Comparison of ENCODE assay signal across 9 cellular contexts in genomic region chr5:151451626-151452520, GRCh38. TPM values are rescaled to one million over a fixed set of nuclear protein-coding genes. Genes with fewer than 3 reads are reported as not detected.
DNase-seq lines count a peak whose midpoint lies in the region; ATAC-seq and TF ChIP-seq lines count a peak whose summit lies in the region.
"Had no signal": no experiment of that assay in that cellular context is flagged by ENCODE, and none has a peak within 500 bp of the region (broad histone marks: within the 10 kb centered on the region; RNA-seq: fewer than 3 reads in every experiment).

No MANE protein-coding gene starts in this region.

- peak; percentile 34 for DNase-seq in adipocyte (ENCODE audit: low read depth)
- DNase-seq in activated gamma-delta T cell (lab: John Stamatoyannopoulos, UW), result no peak
- DNase-seq in SKM-1 treated with dmso at 0.1 percent for 144 hours (lab: John Stamatoyannopoulos, UW; ENCODE audit: unreplicated experiment), result no peak
- DNase-seq in amygdala (lab: John Stamatoyannopoulos, UW), result no peak
- DNase-seq in natural killer cell, result no peak

- no peaks in the 10 kb centered on the region for H3K9me3 Mint-ChIP-seq in stimulated activated memory B cell treated with anti-CD40 and anti-IgM and Interleukin-4, amounts not matched to agents 10 μg/mL and 1 μg/mL and 100 μg/mL, for 72 hours
- no peaks in the 10 kb centered on the region for H3K9me3 Mint-ChIP-seq in natural killer cell

- no peaks in the 10 kb centered on the region for H3K36me3 ChIP-seq in adipocyte (ENCODE audit: control insufficient read depth, insufficient read depth, low read length, severe bottlenecking)
- H3K36me3 ChIP-seq: right atrium auricular region had no signal

- H3K36me3 Mint-ChIP-seq in stimulated activated memory B cell treated with anti-CD40 and anti-IgM and Interleukin-4, amounts not matched to agents 10 μg/mL and 1 μg/mL and 100 μg/mL, for 72 hours, result peaks cover 12% of the 10 kb centered on the region
- H3K36me3 Mint-ChIP-seq in natural killer cell, result no peaks in the 10 kb centered on the region

- intact Hi-C loops in natural killer cell (cut with micrococcal nuclease), result no loop called here

- no peak overlapping the region for H3K4me3 ChIP-seq in adipocyte (ENCODE audit: low read length)
- H3K4me3 ChIP-seq: right atrium auricular region had no signal

- H3K9ac ChIP-seq in adipocyte (ENCODE audit: low read length), result no peak overlapping the region

- no peaks in the 10 kb centered on the region for H3K9me3 ChIP-seq in adipocyte (ENCODE audit: control insufficient read depth, low read length)
- H3K9me3 ChIP-seq: right atrium auricular region had no signal

- peak overlapping the region; percentile 37 for H3K4me3 Mint-ChIP-seq in stimulated activated memory B cell treated with anti-CD40 and anti-IgM and Interleukin-4, amounts not matched to agents 10 μg/mL and 1 μg/mL and 100 μg/mL, for 72 hours
- no peak overlapping the region for H3K4me3 Mint-ChIP-seq in natural killer cell

- no peaks in the 10 kb centered on the region for H3K27me3 ChIP-seq in adipocyte (replicated peaks; ENCODE audit: control insufficient read depth, insufficient read depth, low read length)
- H3K27me3 ChIP-seq: right atrium auricular region had no signal

- H3K27ac Mint-ChIP-seq in stimulated activated memory B cell treated with anti-CD40 and anti-IgM and Interleukin-4, amounts not matched to agents 10 μg/mL and 1 μg/mL and 100 μg/mL, for 72 hours, result peak overlapping the region; percentile 74
- peak overlapping the region in 1 of 2 donors; percentile 58 for H3K27ac Mint-ChIP-seq in natural killer cell

- peaks cover 54% of the 10 kb centered on the region for H3K4me1 Mint-ChIP-seq in stimulated activated memory B cell treated with anti-CD40 and anti-IgM and Interleukin-4, amounts not matched to agents 10 μg/mL and 1 μg/mL and 100 μg/mL, for 72 hours
- peaks cover 23 to 37% of the 10 kb centered on the region in 2 donors for H3K4me1 Mint-ChIP-seq in natural killer cell

- no peak for TF ChIP-seq CTCF in natural killer cell (IDR thresholded peaks at IDR 0.05)

- no peaks in the 10 kb centered on the region for H3K27me3 Mint-ChIP-seq in stimulated activated memory B cell treated with anti-CD40 and anti-IgM and Interleukin-4, amounts not matched to agents 10 μg/mL and 1 μg/mL and 100 μg/mL, for 72 hours
- H3K27me3 Mint-ChIP-seq in natural killer cell (ENCODE audit: low read depth in 2 of 2), result no peaks in the 10 kb centered on the region

- peak; percentile 59 for ATAC-seq in GM18909 (IDR thresholded peaks at IDR 0.05; ENCODE audit: poor library complexity, unreplicated experiment)
- peak; percentile 73 for ATAC-seq in HG02852 (IDR thresholded peaks at IDR 0.05; ENCODE audit: unreplicated experiment)
- peak; percentile 82 for ATAC-seq in stimulated activated memory B cell treated with anti-CD40 and anti-IgM and Interleukin-4, amounts not matched to agents 10 μg/mL and 1 μg/mL and 100 μg/mL, for 72 hours
- ATAC-seq in natural killer cell, result no peak

- H3K4me1 ChIP-seq in adipocyte (ENCODE audit: control insufficient read depth, insufficient read depth, low read length), result peaks cover 26% of the 10 kb centered on the region

RNA-seq across cellular contexts. Expression of gene SLC36A1, which starts 4.5 kb away (rescaled TPM):
- 10 to 100 TPM; 10.9 to 16.1 (median 13.0) TPM for total RNA-seq in natural killer cell

Comparison
In these comparisons a context has a peak if more than half of its experiments do, and no peak if none do; other contexts are left out.
1. ATAC-seq: peak in GM18909 (single experiment), HG02852 (single experiment) and stimulated activated memory B cell treated with anti-CD40 and anti-IgM and Interleukin-4, amounts not matched to agents 10 μg/mL and 1 μg/mL and 100 μg/mL, for 72 hours (single experiment); none in natural killer cell (0 of 3).